Comparison of ENCODE assay signal across 8 cellular contexts in genomic region chr1:197774691-197775281, GRCh38. TPM values are rescaled to one million over a fixed set of nuclear protein-coding genes. Genes with fewer than 3 reads are reported as not detected.
A peak's percentile ranks its signal among the peaks of the same experiment; 100 is the strongest.
DNase-seq lines count a peak whose midpoint lies in the region; ATAC-seq and TF ChIP-seq lines count a peak whose summit lies in the region.

No MANE protein-coding gene starts in this region.

- peak overlapping the region; percentile 90 for H3K27ac ChIP-seq in KMS-11
- no peak overlapping the region for H3K27ac ChIP-seq in ectodermal cell (ENCODE audit: insufficient read depth, low read depth, low read length, poor library complexity, severe bottlenecking)
- H3K27ac ChIP-seq in mesendoderm (ENCODE audit: low read depth, low read length) = no peak overlapping the region

- H3K36me3 ChIP-seq in GM06990 (ENCODE audit: control insufficient read depth, insufficient read depth, low read length) = no peaks in the 10 kb centered on the region; the same call in 1 of the 2 replicates
- H3K36me3 ChIP-seq in KMS-11 (ENCODE audit: insufficient read depth) = no peaks in the 10 kb centered on the region
- no peaks in the 10 kb centered on the region for H3K36me3 ChIP-seq in ectodermal cell (ENCODE audit: control insufficient read depth, insufficient read depth, low read length)
- no peaks in the 10 kb centered on the region for H3K36me3 ChIP-seq in mesendoderm (ENCODE audit: control insufficient read depth, insufficient read depth, low read length)

- no peak overlapping the region for H2BK120ac ChIP-seq in mesendoderm (ENCODE audit: low read depth, low read length)

- no peaks in the 10 kb centered on the region for H3K9me3 ChIP-seq in ectodermal cell (ENCODE audit: control insufficient read depth, low read length)

- TF ChIP-seq CTCF in GM06990 (IDR thresholded peaks at IDR 0.05; ENCODE audit: insufficient read depth, low read length, poor library complexity, severe bottlenecking) (no peak), KMS-11 (conservative IDR thresholded peaks at IDR 0.05; ENCODE audit: low read depth, low read length) (no peak)

- H3K23ac ChIP-seq in mesendoderm (ENCODE audit: low read length) = peak overlapping the region; percentile 74

- WGBS in ectodermal cell, 2 experiments = 0% methylated on average over 67 of the region's 67 CpGs
- WGBS in mesendoderm (ENCODE audit: extremely low coverage, insufficient coverage, low lambda C conversion rate) = no CpG with 5 or more reads among the region's 67 CpGs

- peak; percentile 31 for ATAC-seq in GM21737 (IDR thresholded peaks at IDR 0.05; ENCODE audit: unreplicated experiment)

- no peak overlapping the region for H2AK5ac ChIP-seq in mesendoderm (ENCODE audit: low read length)

- peak overlapping the region; percentile 71 for H3K4me2 ChIP-seq in KMS-11
- H3K4me2 ChIP-seq in mesendoderm (ENCODE audit: low read length) = peak overlapping the region; percentile 63

- H3K4ac ChIP-seq in mesendoderm (ENCODE audit: low read depth, low read length) = no peak overlapping the region

- H3K79me1 ChIP-seq in mesendoderm (ENCODE audit: low read length) = no peaks in the 10 kb centered on the region

- peak overlapping the region; percentile 87 for H3K9ac ChIP-seq in KMS-11
- peak overlapping the region; percentile 77 for H3K9ac ChIP-seq in mesendoderm (ENCODE audit: low read length)

- H2BK15ac ChIP-seq in mesendoderm (replicated peaks; ENCODE audit: low read depth) = no peak overlapping the region

- no peak overlapping the region for H4K5ac ChIP-seq in mesendoderm (ENCODE audit: low read length)

- H4K20me1 ChIP-seq in KMS-11 (ENCODE audit: insufficient read depth) = no peaks in the 10 kb centered on the region

- H2BK5ac ChIP-seq in mesendoderm (ENCODE audit: low read length) = no peak overlapping the region

- DNase-seq in GM06990 (ENCODE audit: extremely low read depth, insufficient read length) (no peak), mesendoderm (peak; percentile 31), occipital lobe (lab: John Stamatoyannopoulos, UW) (no peak)
- DNase-seq in activated CD4-positive, alpha-beta T cell treated with anti-CD3 and anti-CD28 coated beads, Interleukin-2, amount 50 U/mL, for 1 hour = peak; percentile 36
- peak; percentile 23 to 26 for DNase-seq in stimulated activated CD8-positive, alpha-beta memory T cell treated with anti-CD3 and anti-CD28 coated beads, Interleukin-4, amount 100 ng/mL, for 1 hour (ENCODE audit: low read depth in 2 of 2, low spot score in 1 of 2)

- no peak overlapping the region for H4K8ac ChIP-seq in mesendoderm (ENCODE audit: low read depth, low read length)

- peak overlapping the region; percentile 91 for H3K18ac ChIP-seq in mesendoderm (ENCODE audit: low read length)

- H3K4me3 ChIP-seq in GM06990 (replicated peaks; ENCODE audit: low read depth, low read length) = peak overlapping the region; percentile 73
- peak overlapping the region; percentile 33 for H3K4me3 ChIP-seq in KMS-11 (IDR thresholded peaks at IDR 0.05; ENCODE audit: insufficient read depth, low read depth, low read length)
- H3K4me3 ChIP-seq in ectodermal cell (ENCODE audit: insufficient read depth, low read depth, low read length) = peak overlapping the region; percentile 66
- peak overlapping the region; percentile 42 for H3K4me3 ChIP-seq in mesendoderm (ENCODE audit: low read length)

- H3K27me3 ChIP-seq in GM06990 (replicated peaks; ENCODE audit: control insufficient read depth, insufficient read depth, low read length) (no peaks in the 10 kb centered on the region), KMS-11 (ENCODE audit: insufficient read depth, low read depth) (no peaks in the 10 kb centered on the region), ectodermal cell (ENCODE audit: control insufficient read depth, insufficient read depth, low read length, poor library complexity, severe bottlenecking) (peaks cover 27% of the 10 kb centered on the region), mesendoderm (ENCODE audit: insufficient read depth, low read length, poor library complexity) (no peaks in the 10 kb centered on the region)

- peak overlapping the region; percentile 79 for H2AFZ ChIP-seq in KMS-11 (ENCODE audit: low read depth)

- H3K79me2 ChIP-seq in KMS-11 (ENCODE audit: insufficient read depth, low read depth) (peaks cover 45% of the 10 kb centered on the region), mesendoderm (ENCODE audit: control insufficient read depth, insufficient read depth, low read length) (no peaks in the 10 kb centered on the region)

- peak overlapping the region; percentile 86 for H3K56ac ChIP-seq in mesendoderm (ENCODE audit: low read length)

- H3K4me1 ChIP-seq in KMS-11 (ENCODE audit: low read depth, poor library complexity, severe bottlenecking) = peaks cover 74% of the 10 kb centered on the region
- H3K4me1 ChIP-seq in ectodermal cell (ENCODE audit: control insufficient read depth, insufficient read depth, low read length) = no peaks in the 10 kb centered on the region
- no peaks in the 10 kb centered on the region for H3K4me1 ChIP-seq in mesendoderm (ENCODE audit: control insufficient read depth, low read depth, low read length)

RNA-seq across cellular contexts. Expression of gene DENND1B, which starts 0.5 kb away (rescaled TPM):
- polyA plus RNA-seq in ectodermal cell (2013, experiment 1 of 4) = 2.9 TPM
- 5.0 TPM for polyA plus RNA-seq in ectodermal cell (2013, experiment 2 of 4)
- 2.9 TPM for polyA plus RNA-seq in ectodermal cell (2013, experiment 3 of 4)
- 3.4 TPM for polyA plus RNA-seq in ectodermal cell (2013, experiment 4 of 4)
- polyA plus RNA-seq in mesendoderm (2013, experiment 1 of 2) = 1.2 TPM
- 1.2 TPM for polyA plus RNA-seq in mesendoderm (2013, experiment 2 of 2)
- 65.2 TPM for total RNA-seq in occipital lobe

Comparison
In these comparisons a context has a peak if more than half of its experiments do, and no peak if none do; other contexts are left out.
1. DNase-seq: peak in activated CD4-positive, alpha-beta T cell treated with anti-CD3 and anti-CD28 coated beads, Interleukin-2, amount 50 U/mL, for 1 hour (single experiment), mesendoderm (single experiment) and stimulated activated CD8-positive, alpha-beta memory T cell treated with anti-CD3 and anti-CD28 coated beads, Interleukin-4, amount 100 ng/mL, for 1 hour (2 of 2); none in GM06990 (single experiment) and occipital lobe (single experiment).
2. Peak in every context shown above with its lines, with median percentiles within 50 percentile points of each other: H3K4me3 ChIP-seq.